In the genomic region with DNA sequence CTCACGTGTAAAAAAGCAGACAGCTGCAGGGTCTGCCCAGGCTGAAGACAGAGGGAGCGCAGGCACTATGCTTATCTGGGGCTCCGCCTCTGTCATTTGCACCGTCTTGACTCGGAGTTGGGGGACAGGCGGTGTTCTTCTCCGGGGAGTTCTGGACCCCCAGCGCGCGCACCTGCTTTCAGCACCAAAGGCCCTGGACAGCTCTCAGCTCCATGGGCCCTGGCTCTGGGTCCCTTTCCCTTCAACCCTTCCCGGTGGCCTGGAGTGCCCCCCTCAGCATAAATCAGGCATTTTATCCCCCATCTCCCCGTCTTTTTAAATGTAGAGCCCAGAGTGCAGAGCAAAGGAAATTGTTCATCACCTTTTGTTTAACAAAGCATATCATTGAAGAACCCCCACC, we compare ENCODE assay signal across 12 cellular contexts. TPM values are rescaled to one million over a fixed set of nuclear protein-coding genes. Genes with fewer than 3 reads are reported as not detected.
DNase-seq lines count a peak whose midpoint lies in the region; ATAC-seq, FAIRE-seq and TF ChIP-seq lines count a peak whose summit lies in the region.
"Had no signal": no experiment of that assay in that cellular context is flagged by ENCODE, and none has a peak within 500 bp of the region (broad histone marks: within the 10 kb centered on the region; RNA-seq: fewer than 3 reads in every experiment).

No MANE protein-coding gene starts in this region.

- H3K27me3 Mint-ChIP-seq in osteocyte (ENCODE audit: unreplicated experiment): peaks cover 71% of the 10 kb centered on the region

- TF ChIP-seq CTCF in K562 (IDR thresholded peaks at IDR 0.05 in 2 of 3, conservative IDR thresholded peaks at IDR 0.05 in 1 of 3; ENCODE audit: insufficient read depth in 2 of 3, low read depth in 1 of 3, low read length in 3 of 3) (peak; percentile 12 to 18 (median 17); a peak in 2 of 6 replicates), osteocyte (IDR thresholded peaks at IDR 0.05) (no peak), esophagus muscularis mucosa (IDR thresholded peaks at IDR 0.05) (no peak)

- CTCF ChIA-PET in K562 (lab: Yijun Ruan, JAX; ENCODE audit: low intra/inter-chr PET ratio): no interaction called here

- TF ChIP-seq RAD21 in K562 (CRISPR knock-in tag; conservative IDR thresholded peaks at IDR 0.05 in 1 of 2, IDR thresholded peaks at IDR 0.05 in 1 of 2): peak in 1 of 2 experiments; percentile 26; a peak in 1 of 4 replicates

- no peaks in the 10 kb centered on the region for H3K9me1 ChIP-seq in K562 (ENCODE audit: control insufficient read depth, insufficient read depth, low read length)

- peak; percentile 51; the same call in 2 of the 3 replicates for ATAC-seq in K562

- H3K79me2 ChIP-seq in K562 (ENCODE audit: control insufficient read depth, insufficient read depth, low read length): no peaks in the 10 kb centered on the region

- BruUV-seq in K562 (replicated peaks; lab: Mats Ljungman, UMichigan): no TSS peak

- no peak for TF ChIP-seq POLR2A in K562 (conservative IDR thresholded peaks at IDR 0.05)
- TF ChIP-seq POLR2A in esophagus muscularis mucosa (IDR thresholded peaks at IDR 0.05; ENCODE audit: low read depth): no peak

- 7% methylated on average over 11 of the region's 12 CpGs for WGBS in K562 (ENCODE audit: insufficient coverage, low coverage, missing lambda C conversion rate)
- WGBS in small intestine, 3 donors: 8 to 21% (median 14%) methylated on average over 12 of the region's 12 CpGs
- 2% methylated on average over 12 of the region's 12 CpGs for whole genome bisulfite sequencing in esophagus muscularis mucosa

- H3K4me3 ChIP-seq in K562 (no peak overlapping the region), small intestine (ENCODE audit: low read depth in 1 of 2, low read length in 2 of 2) (no peak overlapping the region), esophagus muscularis mucosa (no peak overlapping the region)
- H3K4me3 ChIP-seq: vagina had no signal

- FAIRE-seq in K562 (lab: Jason Lieb, UNC) (no peak), small intestine (lab: Jason Lieb, UNC) (no peak)
- FAIRE-seq: GM18507 had no signal

- H3K36me3 Mint-ChIP-seq in osteocyte (ENCODE audit: unreplicated experiment): no peaks in the 10 kb centered on the region
- H3K36me3 Mint-ChIP-seq: activated naive CD4-positive, alpha-beta T cell treated with anti-CD3 and anti-CD28 coated beads, Interleukin-2, amount 50 U/mL, for 24 hours had no signal

- H4K20me1 ChIP-seq in K562 (replicated peaks; ENCODE audit: control insufficient read depth, insufficient read depth, low read length): peaks cover 5% of the 10 kb centered on the region; the same call in 1 of the 2 replicates

- in situ Hi-C loops in K562 (cut with MboI): no loop called here

- no peak overlapping the region for H2AFZ ChIP-seq in K562 (ENCODE audit: low read depth, low read length)

- POLR2A ChIA-PET in K562 (lab: Yijun Ruan, JAX): no interaction called here

- H3K36me3 ChIP-seq in K562 (ENCODE audit: control insufficient read depth, insufficient read depth, low read length) (no peaks in the 10 kb centered on the region), small intestine (ENCODE audit: control insufficient read depth in 2 of 2, insufficient read depth in 2 of 2, low read length in 2 of 2) (no peaks in the 10 kb centered on the region), esophagus muscularis mucosa (no peaks in the 10 kb centered on the region)
- H3K36me3 ChIP-seq: vagina had no signal

- H3K4me2 ChIP-seq in K562 (ENCODE audit: insufficient read depth, low read length): no peak overlapping the region

- no peak overlapping the region for H3K9ac ChIP-seq in K562 (ENCODE audit: insufficient read depth in 1 of 2, low read depth in 2 of 2, low read length in 2 of 2)

- H3K27me3 ChIP-seq in K562 (ENCODE audit: control insufficient read depth in 2 of 2, insufficient read depth in 2 of 2, low read length in 2 of 2) (peaks cover 0 to 24% of the 10 kb centered on the region in 2 experiments; a peak in 2 of 5 replicates), small intestine (ENCODE audit: control insufficient read depth in 2 of 2, insufficient read depth in 2 of 2, low read length in 2 of 2) (peaks cover 14 to 29% of the 10 kb centered on the region in 2 donors), esophagus muscularis mucosa (peaks cover 0 to 93% (median 26%) of the 10 kb centered on the region in 4 donors)

- no peaks in the 10 kb centered on the region for H3K9me3 Mint-ChIP-seq in osteocyte (ENCODE audit: unreplicated experiment)
- H3K9me3 Mint-ChIP-seq: activated naive CD4-positive, alpha-beta T cell treated with anti-CD3 and anti-CD28 coated beads, Interleukin-2, amount 50 U/mL, for 24 hours had no signal

- H3K4me1 ChIP-seq in K562 (replicated peaks in 1 of 2; ENCODE audit: control insufficient read depth in 2 of 2, insufficient read depth in 2 of 2, low read length in 2 of 2) (peaks cover 0 to 5% of the 10 kb centered on the region in 2 experiments; a peak in 2 of 5 replicates), small intestine (ENCODE audit: control insufficient read depth in 2 of 2, insufficient read depth in 1 of 2, low read depth in 1 of 2, low read length in 1 of 2) (no peaks in the 10 kb centered on the region), esophagus muscularis mucosa (peaks cover 6 to 26% (median 17%) of the 10 kb centered on the region in 4 donors)

- DNase-seq in NCI-H524 (lab: John Stamatoyannopoulos, UW): peak; percentile 26 to 44
- DNase-seq in NCI-H524 treated with DMSO at 0.1 percent for 48 hours (lab: John Stamatoyannopoulos, UW): no peak
- DNase-seq in NCI-H146 treated with DMSO at 0.1 percent for 48 hours (lab: John Stamatoyannopoulos, UW; ENCODE audit: unreplicated experiment): peak; percentile 24
- DNase-seq in K562 (ENCODE audit: extremely low read depth in 1 of 4, low spot score in 3 of 4): peak; percentile 24 to 72 (median 46)
- peak; percentile 77 for DNase-seq in osteocyte (ENCODE audit: extremely low spot score, unreplicated experiment)
- DNase-seq in NCI-H2029 (lab: John Stamatoyannopoulos, UW): no peak
- no peak for DNase-seq in small intestine
- DNase-seq in esophagus muscularis mucosa (ENCODE audit: extremely low spot score): no peak

- no peaks in the 10 kb centered on the region for H3K9me3 ChIP-seq in K562 (replicated peaks; ENCODE audit: control insufficient read depth, insufficient read depth, low read depth, low read length)
- H3K9me3 ChIP-seq in small intestine (ENCODE audit: control insufficient read depth, low read depth): no peaks in the 10 kb centered on the region
- H3K9me3 ChIP-seq in esophagus muscularis mucosa: no peaks in the 10 kb centered on the region
- H3K9me3 ChIP-seq: vagina had no signal

- no peak overlapping the region for H3K27ac ChIP-seq in K562 (ENCODE audit: extremely low read depth, low read depth, low read length)
- no peak overlapping the region for H3K27ac ChIP-seq in small intestine (ENCODE audit: low read depth in 1 of 2, low read length in 1 of 2)
- no peak overlapping the region for H3K27ac ChIP-seq in esophagus muscularis mucosa (replicated peaks in 1 of 4)
- H3K27ac ChIP-seq: vagina had no signal

- TF ChIP-seq EP300 in K562 (IDR thresholded peaks at IDR 0.05; ENCODE audit: low read length) (no peak), esophagus muscularis mucosa (IDR thresholded peaks at IDR 0.05) (no peak)

- H3K27ac Mint-ChIP-seq in osteocyte (ENCODE audit: unreplicated experiment): no peak overlapping the region
- H3K27ac Mint-ChIP-seq: activated naive CD4-positive, alpha-beta T cell treated with anti-CD3 and anti-CD28 coated beads, Interleukin-2, amount 50 U/mL, for 24 hours had no signal

- peaks cover 10% of the 10 kb centered on the region for H3K4me1 Mint-ChIP-seq in osteocyte (ENCODE audit: unreplicated experiment)

- intact Hi-C loops in K562 (cut with micrococcal nuclease) (loop anchor here (10.0 kb wide), 1 partner anchor 164 kb away; no protein-coding TSS in a partner anchor), esophagus muscularis mucosa (cut with DNase I) (no loop called here)

- H3K4me3 Mint-ChIP-seq in osteocyte (ENCODE audit: unreplicated experiment): no peak overlapping the region
- H3K4me3 Mint-ChIP-seq: activated naive CD4-positive, alpha-beta T cell treated with anti-CD3 and anti-CD28 coated beads, Interleukin-2, amount 50 U/mL, for 24 hours had no signal

TF ChIP-seq in K562, 482 proteins besides CTCF, POLR2A, EP300 and RAD21 (continues in another document):
- no peak for TF ChIP-seq CC2D1A (IDR thresholded peaks at IDR 0.05)
- no peak for TF ChIP-seq PHTF2 (CRISPR knock-in tag; IDR thresholded peaks at IDR 0.05)
- no peak for TF ChIP-seq DMBX1 (CRISPR knock-in tag; IDR thresholded peaks at IDR 0.05; ENCODE audit: borderline replicate concordance)
- 0 out of 4 replicates have a peak, but pooled peaks of 1 of the 2 experiments have one; percentile 14 for TF ChIP-seq RCOR1 (IDR thresholded peaks at IDR 0.05; ENCODE audit: borderline replicate concordance in 1 of 2, low read depth in 2 of 2, low read length in 2 of 2)

RNA-seq across cellular contexts. Expression of gene SEZ6L, which starts 1.5 kb away (rescaled TPM):
- total RNA-seq in K562 (2011; cell fraction: chromatin; rRNA removed; ENCODE audit: low replicate concordance): not detected in 2 replicates
- total RNA-seq in K562 (2011; cell fraction: nucleolus; rRNA removed): not detected in 2 replicates
- total RNA-seq in K562 (2011; cell fraction: nucleoplasm; rRNA removed): not detected in 2 replicates
- total RNA-seq in K562 (2014; rRNA removed) (not detected in 2 replicates), K562 (2014; rRNA removed; fragmentation: Illumina TruSeq; extraction: Trizol) (not detected in 2 replicates), K562 (2015; rRNA removed; fragmentation: Illumina TruSeq; extraction: Trizol) (not detected in 2 replicates), K562 (2021) (not detected in 2 replicates), osteocyte (not detected in 2 replicates), esophagus muscularis mucosa (under 1 TPM; 0.23 to 0.83 (median 0.49) TPM)
- polyA plus RNA-seq in K562 (2011; rRNA removed) (not detected in 2 replicates), K562 (2014; fragmentation: Illumina TruSeq; extraction: Trizol) (not detected in 2 replicates), K562 (2014; fragmentation: Nextera tagmentation; extraction: Ambion mirVana) (not detected), K562 (2014; rRNA removed) (not detected in 2 replicates), small intestine (under 1 TPM in 1 of 3 donors, not detected in 2; 0.91 TPM)
- not detected in 2 replicates for polyA plus RNA-seq in K562 (2011; cell fraction: cytosol; rRNA removed)
- not detected in 2 replicates for polyA plus RNA-seq in K562 (2011; cell fraction: nucleus; rRNA removed)
- polyA plus RNA-seq in K562 (2012): 0.06 TPM in 1 of 2 replicates, not detected in the other
- polyA minus RNA-seq in K562 (2011; rRNA and poly(A)+ RNA removed): not detected in 2 replicates
- not detected in 2 replicates for polyA minus RNA-seq in K562 (2011; cell fraction: cytosol; rRNA and poly(A)+ RNA removed)
- polyA minus RNA-seq in K562 (2011; cell fraction: nucleus; rRNA and poly(A)+ RNA removed): not detected in 2 replicates
- total RNA-seq: epithelial cell of proximal tubule had no signal

Comparison
In these comparisons a context has a peak if more than half of its experiments do, and no peak if none do; other contexts are left out.
1. DNase-seq: peak in NCI-H524 (2 of 2), NCI-H146 treated with DMSO at 0.1 percent for 48 hours (single experiment), K562 (4 of 4) and osteocyte (single experiment); none in NCI-H524 treated with DMSO at 0.1 percent for 48 hours (single experiment), NCI-H2029 (single experiment), small intestine (single experiment) and esophagus muscularis mucosa (single experiment).
2. CTCF ChIP-seq: peak in K562 (3 of 3); none in osteocyte (single experiment) and esophagus muscularis mucosa (0 of 3).